ENCODE assay signal across 1 cellular context in genomic region chr1:44802306-44803061, GRCh38.
TF ChIP-seq lines count a peak whose summit lies in the region.

No MANE protein-coding gene starts in this region.

TF ChIP-seq in H1, 55 proteins besides CTCF, POLR2A, EP300 and RAD21:
- no peak for TF ChIP-seq TCF12 (IDR thresholded peaks at IDR 0.05; ENCODE audit: low read depth, low read length)
- no peak for TF ChIP-seq E2F6 (IDR thresholded peaks at IDR 0.05)
- no peak for TF ChIP-seq ASH2L (IDR thresholded peaks at IDR 0.05; ENCODE audit: low read length)
- no peak for TF ChIP-seq SIN3A (conservative IDR thresholded peaks at IDR 0.05 in 1 of 2, IDR thresholded peaks at IDR 0.05 in 1 of 2; ENCODE audit: low read depth in 1 of 2, low read length in 2 of 2)
- TF ChIP-seq, protein P1, sequence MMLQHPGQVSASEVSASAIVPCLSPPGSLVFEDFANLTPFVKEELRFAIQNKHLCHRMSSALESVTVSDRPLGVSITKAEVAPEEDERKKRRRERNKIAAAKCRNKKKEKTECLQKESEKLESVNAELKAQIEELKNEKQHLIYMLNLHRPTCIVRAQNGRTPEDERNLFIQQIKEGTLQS (IDR thresholded peaks at IDR 0.05; ENCODE audit: insufficient read depth, low read depth, low read length): no peak
- no peak for TF ChIP-seq SP2 (IDR thresholded peaks at IDR 0.05; ENCODE audit: low read length)
- TF ChIP-seq NRF1 (IDR thresholded peaks at IDR 0.05; ENCODE audit: low read depth, low read length): no peak
- no peak for TF ChIP-seq ATF2 (IDR thresholded peaks at IDR 0.05; ENCODE audit: low read length)
- TF ChIP-seq JUN (IDR thresholded peaks at IDR 0.05; ENCODE audit: low read depth, low read length): no peak
- TF ChIP-seq CREB1 (IDR thresholded peaks at IDR 0.05): no peak
- TF ChIP-seq SP1 (IDR thresholded peaks at IDR 0.05; ENCODE audit: low read depth, low read length): no peak
- no peak for TF ChIP-seq YY1 (IDR thresholded peaks at IDR 0.05; ENCODE audit: low read depth, low read length)
- TF ChIP-seq SUZ12 (IDR thresholded peaks at IDR 0.05; ENCODE audit: low read length): no peak
- no peak for TF ChIP-seq CBX5 (IDR thresholded peaks at IDR 0.05; ENCODE audit: low read depth, low read length)
- no peak for TF ChIP-seq RNF2 (IDR thresholded peaks at IDR 0.05; ENCODE audit: borderline replicate concordance, low read depth, low read length, missing control alignments, poor library complexity, severe bottlenecking)
- TF ChIP-seq SRF (IDR thresholded peaks at IDR 0.05; ENCODE audit: low read depth, low read length): no peak
- TF ChIP-seq, protein P2, sequence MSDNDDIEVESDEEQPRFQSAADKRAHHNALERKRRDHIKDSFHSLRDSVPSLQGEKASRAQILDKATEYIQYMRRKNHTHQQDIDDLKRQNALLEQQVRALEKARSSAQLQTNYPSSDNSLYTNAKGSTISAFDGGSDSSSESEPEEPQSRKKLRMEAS (IDR thresholded peaks at IDR 0.05): no peak
- no peak for TF ChIP-seq MAFK (IDR thresholded peaks at IDR 0.05; ENCODE audit: low read depth, low read length)
- TF ChIP-seq SIRT6 (IDR thresholded peaks at IDR 0.05; ENCODE audit: low read length): no peak
- no peak for TF ChIP-seq HDAC6 (IDR thresholded peaks at IDR 0.05; ENCODE audit: low read depth, low read length)
